9 cellular contexts compared by ENCODE assay signal in the genomic region with DNA sequence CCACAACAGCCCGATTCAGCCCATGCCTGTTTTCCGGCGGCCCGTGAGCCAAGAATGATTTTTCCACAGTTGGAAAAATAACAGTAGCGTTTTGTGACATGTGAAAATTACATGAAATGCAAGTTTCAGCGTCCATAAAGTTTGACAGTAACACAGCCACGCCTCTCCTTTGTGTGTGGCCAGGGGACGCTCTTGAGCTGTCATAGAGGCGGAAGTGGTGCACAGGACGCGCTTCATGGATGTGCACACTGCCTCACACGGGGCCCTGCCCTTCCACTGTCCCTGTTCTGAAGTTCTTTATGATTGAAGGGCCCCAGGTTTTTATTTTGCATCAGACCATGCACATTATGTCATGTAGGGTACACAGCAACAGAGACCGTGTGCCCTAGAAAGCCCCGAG. TPM values are rescaled to one million over a fixed set of nuclear protein-coding genes. Genes with fewer than 3 reads are reported as not detected.
DNase-seq lines count a peak whose midpoint lies in the region; ATAC-seq, FAIRE-seq and TF ChIP-seq lines count a peak whose summit lies in the region.
"Had no signal": no experiment of that assay in that cellular context is flagged by ENCODE, and none has a peak within 500 bp of the region (broad histone marks: within the 10 kb centered on the region; RNA-seq: fewer than 3 reads in every experiment).

No MANE protein-coding gene starts in this region.

- no peaks in the 10 kb centered on the region for H3K23me2 ChIP-seq in H1 (ENCODE audit: low read depth, low read length)

- H2BK15ac ChIP-seq in H1 (ENCODE audit: low read length) = no peak overlapping the region

- no peaks in the 10 kb centered on the region for H3K79me2 ChIP-seq in H1 (ENCODE audit: control insufficient read depth in 1 of 2, insufficient read depth in 2 of 2, low read length in 2 of 2)

- H2AK5ac ChIP-seq in H1 (ENCODE audit: low read depth, low read length) = no peak overlapping the region

- peak; percentile 78 for FAIRE-seq in GM18507 (lab: Jason Lieb, UNC)
- no peak for FAIRE-seq in H1 (lab: Jason Lieb, UNC)

- POLR2A ChIA-PET in H1 (lab: Charles Lee; ENCODE audit: partially characterized antibody) = interaction anchor here (0.7 to 2.6 kb wide), 3 partner anchors 10 to 60 kb away, joined by 3 to 6 read pairs (median 3); no protein-coding TSS in a partner anchor

- H2AFZ ChIP-seq in H1 (ENCODE audit: low read length) = no peak overlapping the region

- H3K4me1 ChIP-seq in BLaER1 (peaks cover 39% of the 10 kb centered on the region), H1 (replicated peaks in 1 of 4; ENCODE audit: control insufficient read depth in 3 of 4, insufficient read depth in 4 of 4, low read length in 3 of 4) (no peaks in the 10 kb centered on the region)

- no peak for TF ChIP-seq POLR2A in H1 (IDR thresholded peaks at IDR 0.05; ENCODE audit: control extremely low read depth in 1 of 2, low read depth in 2 of 2, low read length in 2 of 2)

- ATAC-seq in HG03095 (IDR thresholded peaks at IDR 0.05; ENCODE audit: unreplicated experiment) = no peak

- H3K79me1 ChIP-seq in H1 (ENCODE audit: low read depth, low read length) = no peaks in the 10 kb centered on the region

- H3K27ac ChIP-seq in BLaER1 (no peak overlapping the region), H1 (ENCODE audit: low read depth, low read length) (no peak overlapping the region)

- no peak overlapping the region for H4K5ac ChIP-seq in H1 (ENCODE audit: insufficient read length, low read depth, low read length)

- H4K20me1 ChIP-seq in BLaER1 (no peaks in the 10 kb centered on the region), H1 (replicated peaks in 1 of 2; ENCODE audit: control insufficient read depth in 1 of 2, insufficient read depth in 2 of 2, low read length in 2 of 2) (no peaks in the 10 kb centered on the region)

- H3K36me3 ChIP-seq in BLaER1 (no peaks in the 10 kb centered on the region), H1 (ENCODE audit: control insufficient read depth in 2 of 4, insufficient read depth in 4 of 4, low read length in 3 of 4) (no peaks in the 10 kb centered on the region)

- no peak overlapping the region for H2BK12ac ChIP-seq in H1 (ENCODE audit: low read depth, low read length)

- CTCF ChIA-PET in H1 (lab: Charles Lee; ENCODE audit: partially characterized antibody) = interaction anchor here (1.1 to 2.9 kb wide), 5 partner anchors 11 to 52 kb away, joined by 4 to 14 read pairs (median 4); no protein-coding TSS in a partner anchor

- TF ChIP-seq RAD21 in H1 (IDR thresholded peaks at IDR 0.05 in 1 of 2, conservative IDR thresholded peaks at IDR 0.05 in 1 of 2; ENCODE audit: low read depth in 2 of 2, low read length in 2 of 2) = peak; percentile 81

- WGBS in H1 (ENCODE audit: extremely low coverage in 1 of 2, insufficient coverage in 1 of 2, insufficient read length in 1 of 2, insufficient replicate concordance in 2 of 2, low coverage in 1 of 2, low lambda C conversion rate in 2 of 2, missing lambda C conversion rate in 1 of 2), 2 experiments = 86% methylated on average over 14 of the region's 14 CpGs; no CpG with 5 or more reads in 1 of the 2 experiments

- H3K14ac ChIP-seq in H1 (ENCODE audit: insufficient read length) = no peak overlapping the region

- no peak overlapping the region for H3K23ac ChIP-seq in H1 (ENCODE audit: insufficient read length)

- no peak overlapping the region for H3K18ac ChIP-seq in H1 (ENCODE audit: extremely low read depth, low read length)

- H3K9me3 ChIP-seq in BLaER1 (no peaks in the 10 kb centered on the region), H1 (ENCODE audit: insufficient read depth in 2 of 2, low read depth in 1 of 2, low read length in 1 of 2) (no peaks in the 10 kb centered on the region)

- no peak overlapping the region for H4K91ac ChIP-seq in H1 (replicated peaks; ENCODE audit: insufficient read length, low read length)

- TF ChIP-seq EP300 in H1 (IDR thresholded peaks at IDR 0.05; ENCODE audit: borderline replicate concordance in 1 of 2, low read depth in 2 of 2, low read length in 2 of 2) = no peak

- no peak overlapping the region for H4K8ac ChIP-seq in H1 (ENCODE audit: extremely low read depth, insufficient read depth, low read length)

- H2BK5ac ChIP-seq in H1 (ENCODE audit: low read depth, low read length) = no peak overlapping the region

- no peak overlapping the region for H2BK20ac ChIP-seq in H1 (ENCODE audit: low read length)

- TF ChIP-seq CTCF in H1 (IDR thresholded peaks at IDR 0.05; ENCODE audit: control extremely low read depth in 1 of 3, insufficient read depth in 1 of 3, low read depth in 1 of 3, low read length in 3 of 3) = peak; percentile 53 to 77 (median 63)

- H3K56ac ChIP-seq in H1 (replicated peaks; ENCODE audit: insufficient read length, low read depth, low read length) = no peak overlapping the region

- H3K4me2 ChIP-seq in BLaER1 = peak overlapping the region; percentile 41
- H3K4me2 ChIP-seq in H1 (ENCODE audit: insufficient read depth in 1 of 2, low read depth in 2 of 2, low read length in 2 of 2) = no peak overlapping the region

- H3K9ac ChIP-seq in BLaER1 (no peak overlapping the region), H1 (replicated peaks in 1 of 4; ENCODE audit: extremely low read depth in 1 of 4, low read depth in 3 of 4, low read length in 3 of 4) (no peak overlapping the region)

- no peak overlapping the region for H2BK120ac ChIP-seq in H1 (replicated peaks; ENCODE audit: low read depth, low read length)

- DNase-seq in GM18507 (ENCODE audit: extremely low spot score, insufficient read length, low read depth) = no peak
- peak in 4 of 5 donors; percentile 22 to 50 (median 23) for DNase-seq in T-helper 1 cell
- DNase-seq in H1 (ENCODE audit: low read depth in 1 of 2, low spot score in 2 of 2) = no peak
- no peak for DNase-seq in Ammon's horn (ENCODE audit: low spot score)
- DNase-seq in NCI-H187 (lab: John Stamatoyannopoulos, UW) = no peak
- DNase-seq in hippocampal formation (lab: John Stamatoyannopoulos, UW) = no peak
- DNase-seq: retina had no signal

- H3K27me3 ChIP-seq in BLaER1 (no peaks in the 10 kb centered on the region), H1 (replicated peaks in 1 of 4; ENCODE audit: control insufficient read depth in 3 of 4, extremely low read depth in 1 of 4, insufficient read depth in 3 of 4, low read length in 3 of 4) (no peaks in the 10 kb centered on the region)

- H3K4me3 ChIP-seq in BLaER1 = no peak overlapping the region
- H3K4me3 ChIP-seq in H1 (ENCODE audit: extremely low read depth in 1 of 4, insufficient read depth in 2 of 4, low read depth in 3 of 4, low read length in 4 of 4) = no peak overlapping the region

- no peak overlapping the region for H3K4ac ChIP-seq in H1 (replicated peaks; ENCODE audit: insufficient read length, low read depth, low read length)

TF ChIP-seq in H1, 55 proteins besides CTCF, POLR2A, EP300 and RAD21:
- TF ChIP-seq CEBPB (IDR thresholded peaks at IDR 0.05; ENCODE audit: low read depth, low read length) = no peak
- TF ChIP-seq SIX5 (IDR thresholded peaks at IDR 0.05; ENCODE audit: low read depth, low read length) = no peak
- TF ChIP-seq ASH2L (IDR thresholded peaks at IDR 0.05; ENCODE audit: low read length) = no peak
- TF ChIP-seq NANOG (IDR thresholded peaks at IDR 0.05; ENCODE audit: insufficient read depth, low read depth, low read length, poor library complexity, severe bottlenecking) = no peak
- TF ChIP-seq SP1 (IDR thresholded peaks at IDR 0.05; ENCODE audit: low read depth, low read length) = no peak
- no peak for TF ChIP-seq SUZ12 (IDR thresholded peaks at IDR 0.05; ENCODE audit: low read length)

RNA-seq across cellular contexts. Expression of gene ELAVL1, which starts 12.4 kb away (rescaled TPM):
- total RNA-seq in H1 (2021; fragmentation: NEBNext Ultra II Directional; extraction: Animal tissue kit (Norgen Biotek cat#: 25700)) = 163 and 167 TPM in 2 replicates
- 56.7 and 65.2 TPM in 2 replicates for polyA plus RNA-seq in H1 (2011; rRNA removed)
- polyA plus RNA-seq in H1 (2011; cell fraction: cytosol; rRNA removed) = 74.2 TPM
- polyA plus RNA-seq in H1 (2011; cell fraction: nucleus; rRNA removed) = 70.1 TPM
- polyA plus RNA-seq in H1 (2012, experiment 1 of 2) = 111 to 115 TPM (median 113 TPM) in 4 replicates
- 69.3 TPM for polyA plus RNA-seq in H1 (2012, experiment 2 of 2)
- 71.2 TPM for polyA plus RNA-seq in H1 (2013, experiment 1 of 2)
- 73.0 TPM for polyA plus RNA-seq in H1 (2013, experiment 2 of 2)
- 85.2 and 94.8 TPM in 2 replicates for polyA minus RNA-seq in H1 (2011; rRNA and poly(A)+ RNA removed)
- polyA minus RNA-seq in H1 (2011; cell fraction: cytosol; rRNA and poly(A)+ RNA removed) = 70.8 TPM
- polyA minus RNA-seq in H1 (2011; cell fraction: nucleus; rRNA and poly(A)+ RNA removed) = 18.9 TPM

RNA-seq across cellular contexts. Expression of gene CCL25, which starts 34.8 kb away (rescaled TPM):
- not detected in 2 replicates for total RNA-seq in H1 (2021; fragmentation: NEBNext Ultra II Directional; extraction: Animal tissue kit (Norgen Biotek cat#: 25700))
- polyA plus RNA-seq in H1 (2011; rRNA removed) = 0.46 and 0.59 TPM in 2 replicates
- polyA plus RNA-seq in H1 (2011; cell fraction: cytosol; rRNA removed) = 0.31 TPM
- 0.41 TPM for polyA plus RNA-seq in H1 (2011; cell fraction: nucleus; rRNA removed)
- polyA plus RNA-seq in H1 (2012, experiment 1 of 2) = 0.52 to 1.3 TPM (median 0.64 TPM) in 4 replicates
- polyA plus RNA-seq in H1 (2012, experiment 2 of 2) = 0.59 TPM
- polyA plus RNA-seq in H1 (2013, experiment 1 of 2) = 0.53 TPM
- polyA plus RNA-seq in H1 (2013, experiment 2 of 2) = 0.70 TPM
- polyA minus RNA-seq in H1 (2011; rRNA and poly(A)+ RNA removed) = not detected in 2 replicates
- not detected for polyA minus RNA-seq in H1 (2011; cell fraction: cytosol; rRNA and poly(A)+ RNA removed)
- not detected for polyA minus RNA-seq in H1 (2011; cell fraction: nucleus; rRNA and poly(A)+ RNA removed)

Comparison
In these comparisons a context has a peak if more than half of its experiments do, and no peak if none do; other contexts are left out.
1. DNase-seq: peak in T-helper 1 cell (4 of 5); none in GM18507 (single experiment), H1 (0 of 2), Ammon's horn (single experiment), NCI-H187 (0 of 2) and hippocampal formation (0 of 2).